Comparison of ENCODE assay signal across 17 cellular contexts in the genomic region with DNA sequence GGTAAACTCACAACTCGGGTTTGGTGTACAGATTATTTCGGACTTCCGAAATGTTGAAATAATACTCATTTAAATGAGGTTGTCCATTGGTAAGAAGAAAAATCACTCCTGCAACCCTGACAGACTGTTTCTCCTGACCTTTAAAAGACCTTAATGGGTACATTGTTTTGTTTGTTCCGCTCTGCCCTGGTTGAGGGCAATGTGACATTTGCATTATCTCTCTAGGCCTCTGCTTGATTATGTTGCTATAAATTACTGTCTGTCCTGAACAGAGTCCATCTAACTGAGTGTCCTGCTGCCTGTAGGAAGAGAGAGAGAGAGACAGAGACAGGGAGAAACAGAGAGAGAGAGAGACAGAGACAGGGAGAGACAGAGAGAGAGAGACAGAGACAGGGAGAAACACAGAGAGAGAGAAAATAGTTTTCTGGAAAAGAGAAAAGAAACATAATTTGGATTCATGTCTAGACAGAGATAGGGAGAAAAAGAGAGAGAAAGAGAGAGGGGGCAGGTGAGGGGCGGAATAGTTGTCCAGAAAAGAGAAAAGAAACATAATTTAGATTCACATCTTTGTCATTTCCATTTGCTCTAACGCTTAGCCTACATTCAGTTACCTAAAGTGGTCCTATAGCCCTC.
DNase-seq lines count a peak whose midpoint lies in the region; ATAC-seq and TF ChIP-seq lines count a peak whose summit lies in the region.
"Had no signal": no experiment of that assay in that cellular context is flagged by ENCODE, and none has a peak within 500 bp of the region (broad histone marks: within the 10 kb centered on the region; RNA-seq: fewer than 3 reads in every experiment).

No MANE protein-coding gene starts in this region.

- H3K4me3 ChIP-seq in CD4-positive, CD25-positive, alpha-beta regulatory T cell (ENCODE audit: low read depth, low read length), result no peak overlapping the region
- no peak overlapping the region for H3K4me3 ChIP-seq in hepatocyte
- H3K4me3 ChIP-seq: MG63, PC-9 had no signal

- no peaks in the 10 kb centered on the region for H3K27me3 ChIP-seq in CD4-positive, CD25-positive, alpha-beta regulatory T cell (ENCODE audit: control insufficient read depth, insufficient read depth, low read length)
- H3K27me3 ChIP-seq in hepatocyte, result no peaks in the 10 kb centered on the region
- H3K27me3 ChIP-seq: MG63 had no signal

- peaks cover 12% of the 10 kb centered on the region for H3K36me3 Mint-ChIP-seq in CD4-positive, CD25-positive, alpha-beta regulatory T cell

- H3K9me3 ChIP-seq in CD4-positive, CD25-positive, alpha-beta regulatory T cell (ENCODE audit: control insufficient read depth in 2 of 2, low read length in 2 of 2), result peaks cover 0 to 12% of the 10 kb centered on the region in 2 experiments
- no peaks in the 10 kb centered on the region for H3K9me3 ChIP-seq in hepatocyte (ENCODE audit: low read depth)
- H3K9me3 ChIP-seq: MG63 had no signal

- H3K79me2 ChIP-seq in hepatocyte, result no peaks in the 10 kb centered on the region

- H3K4me2 ChIP-seq in hepatocyte, result no peak overlapping the region
- H3K4me2 ChIP-seq: PC-9 had no signal

- no peak for DNase-seq in CD4-positive, CD25-positive, alpha-beta regulatory T cell
- DNase-seq in SHP77 treated with DMSO at 0.1 percent for 48 hours (lab: John Stamatoyannopoulos, UW), result peak; percentile 65
- peak; percentile 60 for DNase-seq in foreskin melanocyte
- peak; percentile 49 for DNase-seq in left kidney (ENCODE audit: low read depth, low spot score)
- no peak for DNase-seq in 8988T
- DNase-seq in hepatocyte (ENCODE audit: low spot score), result no peak
- DNase-seq: DMS79 treated with DMSO at 0.1 percent for 48 hours, HFFc6, MG63, NCI-H1105 treated with DMSO at 0.1 percent for 48 hours, NCI-H187, NCI-H446, NCI-H774, PC-9 had no signal

- H3K4me1 Mint-ChIP-seq in CD4-positive, CD25-positive, alpha-beta regulatory T cell, result peaks cover 34 to 50% (median 42%) of the 10 kb centered on the region in 4 donors

- 92% methylated on average over 6 of the region's 6 CpGs for WGBS in hepatocyte (ENCODE audit: low lambda C conversion rate, missing lambda C conversion rate)

- peaks cover 26% of the 10 kb centered on the region for H3K4me1 ChIP-seq in CD4-positive, CD25-positive, alpha-beta regulatory T cell (ENCODE audit: control insufficient read depth, insufficient read depth, low read length, poor library complexity, severe bottlenecking)
- H3K4me1 ChIP-seq in hepatocyte (ENCODE audit: insufficient read depth), result no peaks in the 10 kb centered on the region

- no peak for ATAC-seq in CD4-positive, CD25-positive, alpha-beta regulatory T cell (ENCODE audit: low read depth in 2 of 2)
- ATAC-seq in HG03045 (IDR thresholded peaks at IDR 0.05; ENCODE audit: unreplicated experiment), result no peak
- ATAC-seq in GM18870 (IDR thresholded peaks at IDR 0.05; ENCODE audit: unreplicated experiment), result no peak

- H3K9me3 Mint-ChIP-seq in CD4-positive, CD25-positive, alpha-beta regulatory T cell, result peaks cover 0 to 12% (median 2%) of the 10 kb centered on the region in 7 donors
- H3K9me3 Mint-ChIP-seq: HFFc6 had no signal

- H2AFZ ChIP-seq in hepatocyte, result no peak overlapping the region
- H2AFZ ChIP-seq: PC-9 had no signal

- no peak overlapping the region for H3K27ac ChIP-seq in CD4-positive, CD25-positive, alpha-beta regulatory T cell (ENCODE audit: insufficient read depth, low read length, poor library complexity, severe bottlenecking)
- H3K27ac ChIP-seq in hepatocyte, result no peak overlapping the region
- H3K27ac ChIP-seq: C4-2B, PC-9 had no signal

- H3K9me2 ChIP-seq in hepatocyte (replicated peaks; ENCODE audit: insufficient read depth), result no peaks in the 10 kb centered on the region

- peak overlapping the region; percentile 69 to 89 (median 82) for H3K27ac Mint-ChIP-seq in CD4-positive, CD25-positive, alpha-beta regulatory T cell
- H3K27ac Mint-ChIP-seq: HFFc6 had no signal

- H3K36me3 ChIP-seq in CD4-positive, CD25-positive, alpha-beta regulatory T cell (ENCODE audit: control insufficient read depth, insufficient read depth, low read length), result peaks cover 2% of the 10 kb centered on the region
- H3K36me3 ChIP-seq in hepatocyte (replicated peaks; ENCODE audit: insufficient read depth, low read depth), result no peaks in the 10 kb centered on the region
- H3K36me3 ChIP-seq: MG63 had no signal

- TF ChIP-seq CTCF in hepatocyte (IDR thresholded peaks at IDR 0.05; ENCODE audit: poor library complexity), result no peak

- no peaks in the 10 kb centered on the region for H4K20me1 ChIP-seq in hepatocyte (ENCODE audit: insufficient read depth, poor library complexity, severe bottlenecking)

- H3K27me3 Mint-ChIP-seq in CD4-positive, CD25-positive, alpha-beta regulatory T cell, result peaks cover 6% of the 10 kb centered on the region

- H3K4me3 Mint-ChIP-seq in CD4-positive, CD25-positive, alpha-beta regulatory T cell, result peak overlapping the region in 2 of 4 donors; percentile 47 to 54
- H3K4me3 Mint-ChIP-seq: HFFc6 had no signal

Comparison
In these comparisons a context has a peak if more than half of its experiments do, and no peak if none do; other contexts are left out.
1. DNase-seq: peak in SHP77 treated with DMSO at 0.1 percent for 48 hours (single experiment), foreskin melanocyte (single experiment) and left kidney (single experiment); none in CD4-positive, CD25-positive, alpha-beta regulatory T cell (0 of 3), 8988T (single experiment) and hepatocyte (single experiment).